1 cellular context compared by ENCODE assay signal in the genomic region with DNA sequence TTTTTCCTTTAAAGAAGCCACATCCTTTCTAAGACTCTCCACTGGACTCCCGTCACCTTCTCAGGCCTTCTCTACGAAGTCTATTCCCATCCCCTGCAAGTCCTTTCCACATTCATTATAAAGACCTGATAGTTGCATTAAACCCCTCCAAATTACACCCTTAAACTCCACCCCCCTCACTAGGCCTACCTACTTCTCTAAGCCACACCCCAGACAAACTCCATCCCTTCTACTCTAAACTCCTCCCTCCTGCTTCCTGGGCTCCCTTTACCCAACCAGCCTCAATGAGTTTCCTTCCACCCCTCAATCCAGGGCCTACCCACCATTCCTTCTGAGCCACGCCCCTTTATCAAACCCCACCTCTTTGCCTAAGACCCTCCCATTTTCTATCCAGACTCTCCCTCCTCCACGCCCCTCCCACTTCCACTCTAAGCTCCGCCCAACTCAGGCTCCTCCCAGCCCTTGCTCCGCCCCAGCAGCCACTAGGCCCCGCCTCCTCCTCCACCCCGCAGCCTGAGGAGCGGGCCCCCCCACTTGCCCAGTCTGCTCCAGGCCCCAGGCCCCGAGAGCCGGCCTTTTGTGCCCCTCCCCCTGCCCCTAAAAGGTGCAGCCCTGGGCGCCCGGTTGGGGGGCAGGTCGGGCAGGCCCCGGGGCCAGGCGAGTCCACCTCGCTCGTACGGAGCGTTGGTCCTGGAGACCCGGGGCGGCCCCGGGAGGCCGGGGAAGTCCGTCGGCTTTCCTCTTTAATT.
TF ChIP-seq lines count a peak whose summit lies in the region.

No MANE protein-coding gene starts in this region.

TF ChIP-seq in HepG2, 621 proteins besides CTCF, POLR2A, EP300 and RAD21 (continued from another document and continues in another):
- TF ChIP-seq, protein P1, sequence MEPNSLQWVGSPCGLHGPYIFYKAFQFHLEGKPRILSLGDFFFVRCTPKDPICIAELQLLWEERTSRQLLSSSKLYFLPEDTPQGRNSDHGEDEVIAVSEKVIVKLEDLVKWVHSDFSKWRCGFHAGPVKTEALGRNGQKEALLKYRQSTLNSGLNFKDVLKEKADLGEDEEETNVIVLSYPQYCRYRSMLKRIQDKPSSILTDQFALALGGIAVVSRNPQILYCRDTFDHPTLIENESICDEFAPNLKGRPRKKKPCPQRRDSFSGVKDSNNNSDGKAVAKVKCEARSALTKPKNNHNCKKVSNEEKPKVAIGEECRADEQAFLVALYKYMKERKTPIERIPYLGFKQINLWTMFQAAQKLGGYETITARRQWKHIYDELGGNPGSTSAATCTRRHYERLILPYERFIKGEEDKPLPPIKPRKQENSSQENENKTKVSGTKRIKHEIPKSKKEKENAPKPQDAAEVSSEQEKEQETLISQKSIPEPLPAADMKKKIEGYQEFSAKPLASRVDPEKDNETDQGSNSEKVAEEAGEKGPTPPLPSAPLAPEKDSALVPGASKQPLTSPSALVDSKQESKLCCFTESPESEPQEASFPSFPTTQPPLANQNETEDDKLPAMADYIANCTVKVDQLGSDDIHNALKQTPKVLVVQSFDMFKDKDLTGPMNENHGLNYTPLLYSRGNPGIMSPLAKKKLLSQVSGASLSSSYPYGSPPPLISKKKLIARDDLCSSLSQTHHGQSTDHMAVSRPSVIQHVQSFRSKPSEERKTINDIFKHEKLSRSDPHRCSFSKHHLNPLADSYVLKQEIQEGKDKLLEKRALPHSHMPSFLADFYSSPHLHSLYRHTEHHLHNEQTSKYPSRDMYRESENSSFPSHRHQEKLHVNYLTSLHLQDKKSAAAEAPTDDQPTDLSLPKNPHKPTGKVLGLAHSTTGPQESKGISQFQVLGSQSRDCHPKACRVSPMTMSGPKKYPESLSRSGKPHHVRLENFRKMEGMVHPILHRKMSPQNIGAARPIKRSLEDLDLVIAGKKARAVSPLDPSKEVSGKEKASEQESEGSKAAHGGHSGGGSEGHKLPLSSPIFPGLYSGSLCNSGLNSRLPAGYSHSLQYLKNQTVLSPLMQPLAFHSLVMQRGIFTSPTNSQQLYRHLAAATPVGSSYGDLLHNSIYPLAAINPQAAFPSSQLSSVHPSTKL (CRISPR knock-in tag; IDR thresholded peaks at IDR 0.05) = peak; percentile 29; the same call in 1 of the 2 replicates
- TF ChIP-seq, protein P2, sequence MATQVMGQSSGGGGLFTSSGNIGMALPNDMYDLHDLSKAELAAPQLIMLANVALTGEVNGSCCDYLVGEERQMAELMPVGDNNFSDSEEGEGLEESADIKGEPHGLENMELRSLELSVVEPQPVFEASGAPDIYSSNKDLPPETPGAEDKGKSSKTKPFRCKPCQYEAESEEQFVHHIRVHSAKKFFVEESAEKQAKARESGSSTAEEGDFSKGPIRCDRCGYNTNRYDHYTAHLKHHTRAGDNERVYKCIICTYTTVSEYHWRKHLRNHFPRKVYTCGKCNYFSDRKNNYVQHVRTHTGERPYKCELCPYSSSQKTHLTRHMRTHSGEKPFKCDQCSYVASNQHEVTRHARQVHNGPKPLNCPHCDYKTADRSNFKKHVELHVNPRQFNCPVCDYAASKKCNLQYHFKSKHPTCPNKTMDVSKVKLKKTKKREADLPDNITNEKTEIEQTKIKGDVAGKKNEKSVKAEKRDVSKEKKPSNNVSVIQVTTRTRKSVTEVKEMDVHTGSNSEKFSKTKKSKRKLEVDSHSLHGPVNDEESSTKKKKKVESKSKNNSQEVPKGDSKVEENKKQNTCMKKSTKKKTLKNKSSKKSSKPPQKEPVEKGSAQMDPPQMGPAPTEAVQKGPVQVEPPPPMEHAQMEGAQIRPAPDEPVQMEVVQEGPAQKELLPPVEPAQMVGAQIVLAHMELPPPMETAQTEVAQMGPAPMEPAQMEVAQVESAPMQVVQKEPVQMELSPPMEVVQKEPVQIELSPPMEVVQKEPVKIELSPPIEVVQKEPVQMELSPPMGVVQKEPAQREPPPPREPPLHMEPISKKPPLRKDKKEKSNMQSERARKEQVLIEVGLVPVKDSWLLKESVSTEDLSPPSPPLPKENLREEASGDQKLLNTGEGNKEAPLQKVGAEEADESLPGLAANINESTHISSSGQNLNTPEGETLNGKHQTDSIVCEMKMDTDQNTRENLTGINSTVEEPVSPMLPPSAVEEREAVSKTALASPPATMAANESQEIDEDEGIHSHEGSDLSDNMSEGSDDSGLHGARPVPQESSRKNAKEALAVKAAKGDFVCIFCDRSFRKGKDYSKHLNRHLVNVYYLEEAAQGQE (IDR thresholded peaks at IDR 0.05; ENCODE audit: borderline replicate concordance in 1 of 2, low read depth in 1 of 2, low read length in 2 of 2) = peak in 1 of 2 experiments; percentile 40; a peak in 1 of 4 replicates
- TF ChIP-seq KDM3A (CRISPR knock-in tag; IDR thresholded peaks at IDR 0.05; ENCODE audit: low read depth) (0 out of 2 replicates have a peak, but pooled peaks have one; percentile 32), HOXA7 (CRISPR knock-in tag; IDR thresholded peaks at IDR 0.05) (no peak), SALL1 (CRISPR knock-in tag; IDR thresholded peaks at IDR 0.05) (peak; percentile 15; the same call in 1 of the 2 replicates), SRF (IDR thresholded peaks at IDR 0.05; ENCODE audit: low read depth, low read length) (no peak), SMAD3 (CRISPR knock-in tag; IDR thresholded peaks at IDR 0.05) (0 out of 2 replicates have a peak, but pooled peaks have one; percentile 26), NONO (IDR thresholded peaks at IDR 0.05) (no peak), NONO (CRISPR knock-in tag; conservative IDR thresholded peaks at IDR 0.05) (0 out of 2 replicates have a peak, but pooled peaks have one; percentile 10), NFKB2 (CRISPR knock-in tag; IDR thresholded peaks at IDR 0.05; ENCODE audit: borderline replicate concordance) (0 out of 2 replicates have a peak, but pooled peaks have one; percentile 18), ZNF572 (CRISPR knock-in tag; IDR thresholded peaks at IDR 0.05) (no peak), AHR (CRISPR knock-in tag; IDR thresholded peaks at IDR 0.05) (peak; percentile 68; the same call in 1 of the 2 replicates), ZNF20 (CRISPR knock-in tag; IDR thresholded peaks at IDR 0.05) (0 out of 2 replicates have a peak, but pooled peaks have one; percentile 73), ZFX (CRISPR knock-in tag; IDR thresholded peaks at IDR 0.05; ENCODE audit: low read depth) (peak; percentile 75), ISL2 (CRISPR knock-in tag; IDR thresholded peaks at IDR 0.05) (peak; percentile 27; the same call in 1 of the 2 replicates), TGIF2 (CRISPR knock-in tag; IDR thresholded peaks at IDR 0.05) (peak; percentile 66), NFKBIZ (CRISPR knock-in tag; IDR thresholded peaks at IDR 0.05) (peak; percentile 35; the same call in 1 of the 2 replicates), SP1 (IDR thresholded peaks at IDR 0.05) (peak; percentile 55; the same call in 1 of the 2 replicates), SP1 (CRISPR knock-in tag; IDR thresholded peaks at IDR 0.05) (peak; percentile 83), HDAC2 (CRISPR knock-in tag; IDR thresholded peaks at IDR 0.05) (no peak), RFXANK (CRISPR knock-in tag; IDR thresholded peaks at IDR 0.05) (peak; percentile 74; the same call in 1 of the 2 replicates), ZNF317 (CRISPR knock-in tag; IDR thresholded peaks at IDR 0.05) (peak; percentile 52; the same call in 1 of the 2 replicates), ZNF891 (CRISPR knock-in tag; IDR thresholded peaks at IDR 0.05) (0 out of 2 replicates have a peak, but pooled peaks have one; percentile 9), TEAD3 (CRISPR knock-in tag; optimal IDR thresholded peaks at IDR 0.05; ENCODE audit: borderline replicate concordance) (peak; percentile 11), ZNF34 (CRISPR knock-in tag; IDR thresholded peaks at IDR 0.05; ENCODE audit: borderline replicate concordance) (peak; percentile 13; the same call in 1 of the 2 replicates), GPN1 (CRISPR knock-in tag; IDR thresholded peaks at IDR 0.05; ENCODE audit: borderline replicate concordance) (0 out of 2 replicates have a peak, but pooled peaks have one; percentile 47), TCF12 (IDR thresholded peaks at IDR 0.05) (no peak), TCF12 (CRISPR knock-in tag; IDR thresholded peaks at IDR 0.05) (peak; percentile 51; the same call in 1 of the 2 replicates), TAF15 (IDR thresholded peaks at IDR 0.05; ENCODE audit: low read depth, low read length, poor library complexity, severe bottlenecking) (peak; percentile 58), WIZ (CRISPR knock-in tag; IDR thresholded peaks at IDR 0.05) (no peak), IKZF1 (IDR thresholded peaks at IDR 0.05) (0 out of 2 replicates have a peak, but pooled peaks have one; percentile 21), ZNF563 (CRISPR knock-in tag; IDR thresholded peaks at IDR 0.05) (peak; percentile 78; the same call in 1 of the 2 replicates), NR2F6 (IDR thresholded peaks at IDR 0.05) (no peak), NR2F6 (CRISPR knock-in tag; IDR thresholded peaks at IDR 0.05) (peak; percentile 7; the same call in 1 of the 2 replicates), ZNF768 (CRISPR knock-in tag; IDR thresholded peaks at IDR 0.05) (peak; percentile 42; the same call in 1 of the 2 replicates), MYC (CRISPR knock-in tag; IDR thresholded peaks at IDR 0.05; ENCODE audit: borderline replicate concordance) (0 out of 2 replicates have a peak, but pooled peaks have one; percentile 17)
- TF ChIP-seq, protein P3, sequence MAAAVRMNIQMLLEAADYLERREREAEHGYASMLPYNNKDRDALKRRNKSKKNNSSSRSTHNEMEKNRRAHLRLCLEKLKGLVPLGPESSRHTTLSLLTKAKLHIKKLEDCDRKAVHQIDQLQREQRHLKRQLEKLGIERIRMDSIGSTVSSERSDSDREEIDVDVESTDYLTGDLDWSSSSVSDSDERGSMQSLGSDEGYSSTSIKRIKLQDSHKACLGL (CRISPR knock-in tag; IDR thresholded peaks at IDR 0.05) = peak; percentile 67; the same call in 1 of the 2 replicates
- TF ChIP-seq, protein P4, sequence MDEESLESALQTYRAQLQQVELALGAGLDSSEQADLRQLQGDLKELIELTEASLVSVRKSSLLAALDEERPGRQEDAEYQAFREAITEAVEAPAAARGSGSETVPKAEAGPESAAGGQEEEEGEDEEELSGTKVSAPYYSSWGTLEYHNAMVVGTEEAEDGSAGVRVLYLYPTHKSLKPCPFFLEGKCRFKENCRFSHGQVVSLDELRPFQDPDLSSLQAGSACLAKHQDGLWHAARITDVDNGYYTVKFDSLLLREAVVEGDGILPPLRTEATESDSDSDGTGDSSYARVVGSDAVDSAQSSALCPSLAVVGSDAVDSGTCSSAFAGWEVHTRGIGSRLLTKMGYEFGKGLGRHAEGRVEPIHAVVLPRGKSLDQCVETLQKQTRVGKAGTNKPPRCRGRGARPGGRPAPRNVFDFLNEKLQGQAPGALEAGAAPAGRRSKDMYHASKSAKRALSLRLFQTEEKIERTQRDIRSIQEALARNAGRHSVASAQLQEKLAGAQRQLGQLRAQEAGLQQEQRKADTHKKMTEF (CRISPR knock-in tag; IDR thresholded peaks at IDR 0.05) = peak; percentile 95; the same call in 1 of the 2 replicates
- TF ChIP-seq, protein P5, sequence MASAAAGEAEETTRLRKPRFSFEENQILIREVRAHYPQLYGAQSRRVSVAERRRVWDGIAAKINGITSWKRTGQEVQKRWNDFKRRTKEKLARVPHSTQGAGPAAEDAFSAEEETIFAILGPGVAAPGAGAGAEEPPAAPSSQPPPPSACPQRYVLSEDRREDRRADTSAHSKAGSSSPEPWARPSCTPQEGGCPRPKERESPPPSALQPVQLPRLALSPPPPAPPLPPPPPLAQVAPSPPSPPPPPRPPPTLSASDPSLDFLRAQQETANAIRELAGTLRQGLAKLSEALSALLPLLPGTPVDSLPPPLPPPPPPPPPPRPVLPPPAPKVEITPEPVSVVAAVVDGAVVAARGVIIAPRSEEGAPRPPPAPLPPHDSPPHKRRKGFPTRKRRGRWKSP (CRISPR knock-in tag; IDR thresholded peaks at IDR 0.05) = peak; percentile 68; the same call in 1 of the 2 replicates
- TF ChIP-seq, protein P6, sequence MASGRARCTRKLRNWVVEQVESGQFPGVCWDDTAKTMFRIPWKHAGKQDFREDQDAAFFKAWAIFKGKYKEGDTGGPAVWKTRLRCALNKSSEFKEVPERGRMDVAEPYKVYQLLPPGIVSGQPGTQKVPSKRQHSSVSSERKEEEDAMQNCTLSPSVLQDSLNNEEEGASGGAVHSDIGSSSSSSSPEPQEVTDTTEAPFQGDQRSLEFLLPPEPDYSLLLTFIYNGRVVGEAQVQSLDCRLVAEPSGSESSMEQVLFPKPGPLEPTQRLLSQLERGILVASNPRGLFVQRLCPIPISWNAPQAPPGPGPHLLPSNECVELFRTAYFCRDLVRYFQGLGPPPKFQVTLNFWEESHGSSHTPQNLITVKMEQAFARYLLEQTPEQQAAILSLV (CRISPR knock-in tag; IDR thresholded peaks at IDR 0.05; ENCODE audit: borderline replicate concordance) = 0 out of 2 replicates have a peak, but pooled peaks have one; percentile 8
- TF ChIP-seq, protein P7, sequence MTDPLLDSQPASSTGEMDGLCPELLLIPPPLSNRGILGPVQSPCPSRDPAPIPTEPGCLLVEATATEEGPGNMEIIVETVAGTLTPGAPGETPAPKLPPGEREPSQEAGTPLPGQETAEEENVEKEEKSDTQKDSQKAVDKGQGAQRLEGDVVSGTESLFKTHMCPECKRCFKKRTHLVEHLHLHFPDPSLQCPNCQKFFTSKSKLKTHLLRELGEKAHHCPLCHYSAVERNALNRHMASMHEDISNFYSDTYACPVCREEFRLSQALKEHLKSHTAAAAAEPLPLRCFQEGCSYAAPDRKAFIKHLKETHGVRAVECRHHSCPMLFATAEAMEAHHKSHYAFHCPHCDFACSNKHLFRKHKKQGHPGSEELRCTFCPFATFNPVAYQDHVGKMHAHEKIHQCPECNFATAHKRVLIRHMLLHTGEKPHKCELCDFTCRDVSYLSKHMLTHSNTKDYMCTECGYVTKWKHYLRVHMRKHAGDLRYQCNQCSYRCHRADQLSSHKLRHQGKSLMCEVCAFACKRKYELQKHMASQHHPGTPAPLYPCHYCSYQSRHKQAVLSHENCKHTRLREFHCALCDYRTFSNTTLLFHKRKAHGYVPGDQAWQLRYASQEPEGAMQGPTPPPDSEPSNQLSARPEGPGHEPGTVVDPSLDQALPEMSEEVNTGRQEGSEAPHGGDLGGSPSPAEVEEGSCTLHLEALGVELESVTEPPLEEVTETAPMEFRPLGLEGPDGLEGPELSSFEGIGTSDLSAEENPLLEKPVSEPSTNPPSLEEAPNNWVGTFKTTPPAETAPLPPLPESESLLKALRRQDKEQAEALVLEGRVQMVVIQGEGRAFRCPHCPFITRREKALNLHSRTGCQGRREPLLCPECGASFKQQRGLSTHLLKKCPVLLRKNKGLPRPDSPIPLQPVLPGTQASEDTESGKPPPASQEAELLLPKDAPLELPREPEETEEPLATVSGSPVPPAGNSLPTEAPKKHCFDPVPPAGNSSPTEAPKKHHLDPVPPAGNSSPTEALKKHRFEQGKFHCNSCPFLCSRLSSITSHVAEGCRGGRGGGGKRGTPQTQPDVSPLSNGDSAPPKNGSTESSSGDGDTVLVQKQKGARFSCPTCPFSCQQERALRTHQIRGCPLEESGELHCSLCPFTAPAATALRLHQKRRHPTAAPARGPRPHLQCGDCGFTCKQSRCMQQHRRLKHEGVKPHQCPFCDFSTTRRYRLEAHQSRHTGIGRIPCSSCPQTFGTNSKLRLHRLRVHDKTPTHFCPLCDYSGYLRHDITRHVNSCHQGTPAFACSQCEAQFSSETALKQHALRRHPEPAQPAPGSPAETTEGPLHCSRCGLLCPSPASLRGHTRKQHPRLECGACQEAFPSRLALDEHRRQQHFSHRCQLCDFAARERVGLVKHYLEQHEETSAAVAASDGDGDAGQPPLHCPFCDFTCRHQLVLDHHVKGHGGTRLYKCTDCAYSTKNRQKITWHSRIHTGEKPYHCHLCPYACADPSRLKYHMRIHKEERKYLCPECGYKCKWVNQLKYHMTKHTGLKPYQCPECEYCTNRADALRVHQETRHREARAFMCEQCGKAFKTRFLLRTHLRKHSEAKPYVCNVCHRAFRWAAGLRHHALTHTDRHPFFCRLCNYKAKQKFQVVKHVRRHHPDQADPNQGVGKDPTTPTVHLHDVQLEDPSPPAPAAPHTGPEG (CRISPR knock-in tag; IDR thresholded peaks at IDR 0.05) = peak; percentile 5; the same call in 1 of the 2 replicates
